Comparison of ENCODE assay signal across 8 cellular contexts in genomic region chr3:56782900-56783299, GRCh38. TPM values are rescaled to one million over a fixed set of nuclear protein-coding genes. Genes with fewer than 3 reads are reported as not detected.
DNase-seq lines count a peak whose midpoint lies in the region; ATAC-seq, FAIRE-seq and TF ChIP-seq lines count a peak whose summit lies in the region.
"Had no signal": no experiment of that assay in that cellular context is flagged by ENCODE, and none has a peak within 500 bp of the region (broad histone marks: within the 10 kb centered on the region; RNA-seq: fewer than 3 reads in every experiment).

No MANE protein-coding gene starts in this region.

- no peak overlapping the region for H2BK20ac ChIP-seq in IMR-90 (ENCODE audit: low read depth, low read length)

- H3K27me3 Mint-ChIP-seq in activated B cell treated with CpG ODN at 0.5 μM for 24 hours: no peaks in the 10 kb centered on the region

- no peak overlapping the region for H3K4me3 Mint-ChIP-seq in activated B cell treated with CpG ODN at 0.5 μM for 24 hours

- no peak overlapping the region for H3K4me3 ChIP-seq in IMR-90 (ENCODE audit: insufficient read depth, low read depth, low read length)
- no peak overlapping the region for H3K4me3 ChIP-seq in smooth muscle cell

- H3K36me3 Mint-ChIP-seq in activated B cell treated with CpG ODN at 0.5 μM for 24 hours (ENCODE audit: low read depth): peaks cover 4% of the 10 kb centered on the region

- WGBS in IMR-90 (ENCODE audit: extremely low coverage in 2 of 2, insufficient read length in 1 of 2), 2 experiments: no CpG with 5 or more reads among the region's 2 CpGs
- 90% methylated on average over 2 of the region's 2 CpGs for WGBS in smooth muscle cell (ENCODE audit: low lambda C conversion rate)

- DNase-seq in IMR-90 (no peak), activated B cell treated with CpG ODN at 0.5 μM for 24 hours (no peak), left ventricle myocardium superior (no peak), smooth muscle cell (lab: John Stamatoyannopoulos, UW; ENCODE audit: unreplicated experiment) (no peak), cerebellar nuclear complex (lab: John Stamatoyannopoulos, UW) (no peak), GM12892 (ENCODE audit: insufficient read length) (no peak)

- no peak for TF ChIP-seq CTCF in IMR-90 (conservative IDR thresholded peaks at IDR 0.05; ENCODE audit: low read depth, low read length)
- no peak for TF ChIP-seq CTCF in activated B cell treated with CpG ODN at 0.5 μM for 24 hours (IDR thresholded peaks at IDR 0.05)
- TF ChIP-seq CTCF in smooth muscle cell (IDR thresholded peaks at IDR 0.05; ENCODE audit: borderline replicate concordance, insufficient read depth, poor library complexity, severe bottlenecking): no peak

- H3K36me3 ChIP-seq in IMR-90 (ENCODE audit: control insufficient read depth, insufficient read depth, low read length): no peaks in the 10 kb centered on the region
- no peaks in the 10 kb centered on the region for H3K36me3 ChIP-seq in smooth muscle cell (ENCODE audit: low read depth)

- dilution Hi-C loops in IMR-90 (cut with HindIII; ENCODE audit: low sequenced_read_pairs, unreplicated experiment): no loop called here

- no peaks in the 10 kb centered on the region for H3K9me3 ChIP-seq in IMR-90 (ENCODE audit: control insufficient read depth, insufficient read depth, low read length)
- H3K9me3 ChIP-seq in smooth muscle cell (replicated peaks; ENCODE audit: low read depth): no peaks in the 10 kb centered on the region

- no peak overlapping the region for H3K4ac ChIP-seq in IMR-90 (ENCODE audit: low read depth, low read length)

- H3F3A ChIP-seq in smooth muscle cell (ENCODE audit: low read depth): peaks cover 39% of the 10 kb centered on the region

- peaks cover 86% of the 10 kb centered on the region for H3K4me1 Mint-ChIP-seq in activated B cell treated with CpG ODN at 0.5 μM for 24 hours

- H3K27me3 ChIP-seq in IMR-90 (ENCODE audit: control insufficient read depth, insufficient read depth, low read length): no peaks in the 10 kb centered on the region
- no peaks in the 10 kb centered on the region for H3K27me3 ChIP-seq in smooth muscle cell (ENCODE audit: low read depth)

- TF ChIP-seq RAD21 in IMR-90 (IDR thresholded peaks at IDR 0.05; ENCODE audit: low read length): no peak

- peaks cover 99% of the 10 kb centered on the region for H3K79me2 ChIP-seq in smooth muscle cell (ENCODE audit: low read depth)

- H3K56ac ChIP-seq in IMR-90 (ENCODE audit: extremely low read depth, insufficient read depth, low read length): no peak overlapping the region

- TF ChIP-seq POLR2A in IMR-90 (IDR thresholded peaks at IDR 0.05; ENCODE audit: low read depth, low read length): no peak
- TF ChIP-seq POLR2A in GM12892 (IDR thresholded peaks at IDR 0.05; ENCODE audit: low read depth, low read length): no peak

- H3K27ac ChIP-seq in IMR-90 (ENCODE audit: insufficient read depth, low read length) (peak overlapping the region; percentile 59; the same call in 1 of the 2 replicates), smooth muscle cell (ENCODE audit: low read depth) (peak overlapping the region; percentile 88)

- H2BK5ac ChIP-seq in IMR-90 (ENCODE audit: low read depth, low read length, poor library complexity, severe bottlenecking): no peak overlapping the region

- intact Hi-C loops in IMR-90 (cut with micrococcal nuclease): loop anchor here (5.0 kb wide), 1 partner anchor 81 kb away; no protein-coding TSS in a partner anchor
- intact Hi-C loops in activated B cell treated with CpG ODN at 0.5 μM for 24 hours (cut with micrococcal nuclease): loop anchor here (5.0 kb wide), 1 partner anchor 814 kb away; the partner anchor contains the start of gene ARF4
- intact Hi-C loops in left ventricle myocardium superior (cut with micrococcal nuclease): no loop called here

- peaks cover 12% of the 10 kb centered on the region for H3K4me1 ChIP-seq in IMR-90 (ENCODE audit: control insufficient read depth, insufficient read depth, low read length)
- peaks cover 31% of the 10 kb centered on the region for H3K4me1 ChIP-seq in smooth muscle cell (ENCODE audit: low read depth)

- no peaks in the 10 kb centered on the region for H3K9me3 Mint-ChIP-seq in activated B cell treated with CpG ODN at 0.5 μM for 24 hours

- no peak overlapping the region for H3K9ac ChIP-seq in IMR-90 (ENCODE audit: low read depth, low read length)
- H3K9ac ChIP-seq in smooth muscle cell (ENCODE audit: low read depth): no peak overlapping the region

- POLR2A ChIA-PET in IMR-90 (lab: Charles Lee; ENCODE audit: unreplicated experiment): no interaction called here
- POLR2A ChIA-PET in activated B cell treated with CpG ODN at 0.5 μM for 24 hours (lab: Charles Lee): interaction anchor here (0.6 to 5.2 kb wide), 7 partner anchors 12 to 1550 kb away, joined by 3 to 57 read pairs (median 5); partner anchors contain the start of genes ARHGEF3, PXK and TASOR

- H2AFZ ChIP-seq in IMR-90 (replicated peaks; ENCODE audit: low read length, poor library complexity) (no peak overlapping the region), smooth muscle cell (ENCODE audit: low read depth) (no peak overlapping the region)

- no peak overlapping the region for H2AK9ac ChIP-seq in IMR-90 (replicated peaks; ENCODE audit: low read depth, low read length, poor library complexity)

- peak overlapping the region; percentile 15; the same call in 1 of the 3 replicates for H2BK15ac ChIP-seq in IMR-90 (ENCODE audit: low read depth, low read length)

- BruUV-seq in IMR-90 (replicated peaks; lab: Mats Ljungman, UMichigan): no TSS peak

- H4K8ac ChIP-seq in IMR-90 (ENCODE audit: low read depth in 2 of 2, low read length in 2 of 2): peak overlapping the region in 1 of 2 experiments; percentile 6; a peak in 1 of 4 replicates

- H3K23ac ChIP-seq in IMR-90 (ENCODE audit: low read depth, low read length): no peak overlapping the region

- H3K79me1 ChIP-seq in IMR-90 (ENCODE audit: low read depth in 1 of 2, low read length in 2 of 2): no peaks in the 10 kb centered on the region

- CTCF ChIA-PET in IMR-90 (lab: Yijun Ruan, JAX): interaction anchor here (0.6 kb wide), 1 partner anchor 479 kb away, joined by 4 read pairs; no protein-coding TSS in a partner anchor
- CTCF ChIA-PET in activated B cell treated with CpG ODN at 0.5 μM for 24 hours (lab: Charles Lee): interaction anchor here (9.8 kb wide), 1 partner anchor 17 kb away, joined by 91 read pairs; the partner anchor contains the start of gene ARHGEF3

- no peak for ATAC-seq in IMR-90 (ENCODE audit: low read depth)
- no peak for ATAC-seq in activated B cell treated with CpG ODN at 0.5 μM for 24 hours (ENCODE audit: low read depth)
- peak; percentile 25 for ATAC-seq in left ventricle myocardium superior
- ATAC-seq in GM19463 (IDR thresholded peaks at IDR 0.05; ENCODE audit: unreplicated experiment): no peak

- no peak overlapping the region for H2AK5ac ChIP-seq in IMR-90 (ENCODE audit: low read depth, low read length)

- peak overlapping the region; percentile 54 for H3K18ac ChIP-seq in IMR-90 (ENCODE audit: low read depth, low read length)

- H4K20me1 ChIP-seq in IMR-90 (ENCODE audit: insufficient read depth, low read length): no peaks in the 10 kb centered on the region
- H4K20me1 ChIP-seq in smooth muscle cell (ENCODE audit: low read depth): peaks cover 100% of the 10 kb centered on the region

- in situ Hi-C loops in IMR-90 (cut with MboI; ENCODE audit: low sequenced_read_pairs): no loop called here

- peak overlapping the region; percentile 42; the same call in 1 of the 2 replicates for H2BK120ac ChIP-seq in IMR-90 (ENCODE audit: low read depth, low read length)

- no peak overlapping the region for H4K91ac ChIP-seq in IMR-90 (ENCODE audit: insufficient read depth, low read depth, low read length)

- H3K14ac ChIP-seq in IMR-90 (replicated peaks; ENCODE audit: low read depth, low read length): no peak overlapping the region

- FAIRE-seq in GM12892 (lab: Jason Lieb, UNC): no peak
- FAIRE-seq: colon had no signal

- H4K5ac ChIP-seq in IMR-90 (ENCODE audit: low read depth, low read length): peak overlapping the region; percentile 59

- no peak overlapping the region for H3K4me2 ChIP-seq in IMR-90 (ENCODE audit: low read depth, low read length)
- H3K4me2 ChIP-seq in smooth muscle cell: peak overlapping the region; percentile 71

- peak overlapping the region; percentile 92 for H3K27ac Mint-ChIP-seq in activated B cell treated with CpG ODN at 0.5 μM for 24 hours

- H3K9me1 ChIP-seq in IMR-90 (ENCODE audit: insufficient read depth, low read length): peaks cover 5% of the 10 kb centered on the region; the same call in 1 of the 2 replicates

TF ChIP-seq in IMR-90, 13 proteins besides CTCF, POLR2A, EP300 and RAD21:
- TF ChIP-seq RCOR1 (IDR thresholded peaks at IDR 0.05; ENCODE audit: insufficient replicate concordance, low read length): no peak
- TF ChIP-seq SMC3 (IDR thresholded peaks at IDR 0.05; ENCODE audit: low read depth, low read length): no peak

RNA-seq across cellular contexts. Expression of gene ARHGEF3, which starts 18.8 kb away (rescaled TPM):
- total RNA-seq in IMR-90 (2012; rRNA removed) (2.3 and 2.5 TPM in 2 replicates), activated B cell treated with CpG ODN at 0.5 μM for 24 hours (22.1 and 27.0 TPM in 2 replicates), left ventricle myocardium superior (17.6 TPM), smooth muscle cell (131 and 139 TPM in 2 replicates)
- polyA plus RNA-seq in IMR-90 (2012; rRNA removed) (2.1 and 2.4 TPM in 2 replicates), smooth muscle cell (90.5 and 137 TPM in 2 replicates)
- 1.2 and 1.9 TPM in 2 replicates for polyA plus RNA-seq in IMR-90 (2012; cell fraction: cytosol; rRNA removed)
- 0.71 and 2.2 TPM in 2 replicates for polyA plus RNA-seq in IMR-90 (2012; cell fraction: nucleus; rRNA removed; ENCODE audit: low replicate concordance)
- 16.9 TPM for polyA plus RNA-seq in GM12892 (2012; ENCODE audit: missing spikeins)
